3 cellular contexts compared by ENCODE assay signal in the genomic region with DNA sequence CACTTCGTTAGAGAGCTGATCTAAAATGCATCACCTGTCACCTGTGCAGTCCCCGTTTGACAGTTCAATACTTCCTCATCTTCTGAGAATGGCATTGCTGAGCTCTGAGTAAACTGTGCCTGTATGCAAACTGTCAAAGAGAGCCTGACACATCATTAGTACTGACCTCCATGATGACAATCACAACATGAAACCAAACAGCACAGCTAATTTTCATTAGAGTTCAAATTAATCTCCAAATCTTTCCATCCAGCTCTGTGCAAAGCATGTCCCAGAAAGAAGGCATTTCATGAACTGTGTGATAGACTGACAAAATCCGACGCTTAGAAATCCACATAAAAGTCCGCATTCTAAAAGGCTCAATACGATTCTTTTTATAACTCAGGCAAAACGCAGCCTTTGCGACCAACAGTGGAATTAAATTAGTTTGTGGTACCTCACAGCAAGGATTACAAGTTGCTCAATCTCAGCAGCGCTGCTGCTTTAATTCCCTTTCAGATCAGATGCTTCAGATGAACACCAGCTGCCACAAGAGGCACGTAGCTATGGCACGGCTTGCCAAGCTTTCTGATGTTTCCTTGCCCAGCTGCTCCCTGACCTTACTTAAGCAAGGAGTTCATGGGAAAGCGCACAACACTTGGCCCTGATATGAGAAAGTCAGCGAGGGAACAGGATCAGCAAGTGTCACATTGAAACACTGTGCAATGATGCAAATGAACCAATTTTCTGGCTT.
TF ChIP-seq lines count a peak whose summit lies in the region.

No MANE protein-coding gene starts in this region.

TF ChIP-seq in SK-N-SH, 30 proteins besides CTCF, POLR2A, EP300 and RAD21:
- no peak for TF ChIP-seq TCF12 (IDR thresholded peaks at IDR 0.05)
- no peak for TF ChIP-seq YY1 (IDR thresholded peaks at IDR 0.05; ENCODE audit: low read depth)
- TF ChIP-seq FOXJ3 (CRISPR knock-in tag; IDR thresholded peaks at IDR 0.05): no peak
- TF ChIP-seq POLR2AphosphoS5 (IDR thresholded peaks at IDR 0.05; ENCODE audit: low read depth, low read length): no peak
- TF ChIP-seq, protein P1, sequence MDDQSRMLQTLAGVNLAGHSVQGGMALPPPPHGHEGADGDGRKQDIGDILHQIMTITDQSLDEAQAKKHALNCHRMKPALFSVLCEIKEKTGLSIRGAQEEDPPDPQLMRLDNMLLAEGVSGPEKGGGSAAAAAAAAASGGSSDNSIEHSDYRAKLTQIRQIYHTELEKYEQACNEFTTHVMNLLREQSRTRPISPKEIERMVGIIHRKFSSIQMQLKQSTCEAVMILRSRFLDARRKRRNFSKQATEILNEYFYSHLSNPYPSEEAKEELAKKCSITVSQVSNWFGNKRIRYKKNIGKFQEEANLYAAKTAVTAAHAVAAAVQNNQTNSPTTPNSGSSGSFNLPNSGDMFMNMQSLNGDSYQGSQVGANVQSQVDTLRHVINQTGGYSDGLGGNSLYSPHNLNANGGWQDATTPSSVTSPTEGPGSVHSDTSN (IDR thresholded peaks at IDR 0.05): no peak
- TF ChIP-seq RCOR1 (IDR thresholded peaks at IDR 0.05; ENCODE audit: low read length): no peak
- TF ChIP-seq GATA2 (CRISPR knock-in tag; IDR thresholded peaks at IDR 0.05): peak; percentile 62; the same call in 1 of the 2 replicates
- no peak for TF ChIP-seq FOSL2 (IDR thresholded peaks at IDR 0.05; ENCODE audit: borderline replicate concordance, low read depth)
- TF ChIP-seq, protein P2, sequence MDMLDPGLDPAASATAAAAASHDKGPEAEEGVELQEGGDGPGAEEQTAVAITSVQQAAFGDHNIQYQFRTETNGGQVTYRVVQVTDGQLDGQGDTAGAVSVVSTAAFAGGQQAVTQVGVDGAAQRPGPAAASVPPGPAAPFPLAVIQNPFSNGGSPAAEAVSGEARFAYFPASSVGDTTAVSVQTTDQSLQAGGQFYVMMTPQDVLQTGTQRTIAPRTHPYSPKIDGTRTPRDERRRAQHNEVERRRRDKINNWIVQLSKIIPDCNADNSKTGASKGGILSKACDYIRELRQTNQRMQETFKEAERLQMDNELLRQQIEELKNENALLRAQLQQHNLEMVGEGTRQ (IDR thresholded peaks at IDR 0.05; ENCODE audit: borderline replicate concordance, low read depth, low read length): no peak
- 0 out of 2 replicates have a peak, but pooled peaks have one; percentile 19 for TF ChIP-seq MXI1 (IDR thresholded peaks at IDR 0.05; ENCODE audit: low read depth, low read length)
- no peak for TF ChIP-seq MEF2A (IDR thresholded peaks at IDR 0.05; ENCODE audit: borderline replicate concordance, low read depth)
TF ChIP-seq in SK-N-SH: peak in this region for 2.

TF ChIP-seq in SK-N-SH treated with all-trans-retinoic acid at 6 μM for 48 hours, 23 proteins besides CTCF, POLR2A, EP300 and RAD21 (continues in another document):
- no peak for TF ChIP-seq BACH2 (CRISPR knock-in tag; IDR thresholded peaks at IDR 0.05; ENCODE audit: borderline replicate concordance)
- TF ChIP-seq RARB (CRISPR knock-in tag; IDR thresholded peaks at IDR 0.05): no peak
- no peak for TF ChIP-seq TOX (CRISPR knock-in tag; IDR thresholded peaks at IDR 0.05; ENCODE audit: borderline replicate concordance)
- TF ChIP-seq, protein P3, sequence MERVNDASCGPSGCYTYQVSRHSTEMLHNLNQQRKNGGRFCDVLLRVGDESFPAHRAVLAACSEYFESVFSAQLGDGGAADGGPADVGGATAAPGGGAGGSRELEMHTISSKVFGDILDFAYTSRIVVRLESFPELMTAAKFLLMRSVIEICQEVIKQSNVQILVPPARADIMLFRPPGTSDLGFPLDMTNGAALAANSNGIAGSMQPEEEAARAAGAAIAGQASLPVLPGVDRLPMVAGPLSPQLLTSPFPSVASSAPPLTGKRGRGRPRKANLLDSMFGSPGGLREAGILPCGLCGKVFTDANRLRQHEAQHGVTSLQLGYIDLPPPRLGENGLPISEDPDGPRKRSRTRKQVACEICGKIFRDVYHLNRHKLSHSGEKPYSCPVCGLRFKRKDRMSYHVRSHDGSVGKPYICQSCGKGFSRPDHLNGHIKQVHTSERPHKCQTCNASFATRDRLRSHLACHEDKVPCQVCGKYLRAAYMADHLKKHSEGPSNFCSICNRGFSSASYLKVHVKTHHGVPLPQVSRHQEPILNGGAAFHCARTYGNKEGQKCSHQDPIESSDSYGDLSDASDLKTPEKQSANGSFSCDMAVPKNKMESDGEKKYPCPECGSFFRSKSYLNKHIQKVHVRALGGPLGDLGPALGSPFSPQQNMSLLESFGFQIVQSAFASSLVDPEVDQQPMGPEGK (CRISPR knock-in tag; IDR thresholded peaks at IDR 0.05; ENCODE audit: borderline replicate concordance): no peak
- TF ChIP-seq, protein P4, sequence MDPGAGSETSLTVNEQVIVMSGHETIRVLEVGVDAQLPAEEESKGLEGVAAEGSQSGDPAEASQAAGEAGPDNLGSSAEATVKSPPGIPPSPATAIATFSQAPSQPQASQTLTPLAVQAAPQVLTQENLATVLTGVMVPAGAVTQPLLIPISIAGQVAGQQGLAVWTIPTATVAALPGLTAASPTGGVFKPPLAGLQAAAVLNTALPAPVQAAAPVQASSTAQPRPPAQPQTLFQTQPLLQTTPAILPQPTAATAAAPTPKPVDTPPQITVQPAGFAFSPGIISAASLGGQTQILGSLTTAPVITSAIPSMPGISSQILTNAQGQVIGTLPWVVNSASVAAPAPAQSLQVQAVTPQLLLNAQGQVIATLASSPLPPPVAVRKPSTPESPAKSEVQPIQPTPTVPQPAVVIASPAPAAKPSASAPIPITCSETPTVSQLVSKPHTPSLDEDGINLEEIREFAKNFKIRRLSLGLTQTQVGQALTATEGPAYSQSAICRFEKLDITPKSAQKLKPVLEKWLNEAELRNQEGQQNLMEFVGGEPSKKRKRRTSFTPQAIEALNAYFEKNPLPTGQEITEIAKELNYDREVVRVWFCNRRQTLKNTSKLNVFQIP (CRISPR knock-in tag; IDR thresholded peaks at IDR 0.05; ENCODE audit: borderline replicate concordance, low read depth): no peak
- TF ChIP-seq ZNF565 (CRISPR knock-in tag; conservative IDR thresholded peaks at IDR 0.05; ENCODE audit: low read depth): no peak
- TF ChIP-seq ISL1 (CRISPR knock-in tag; IDR thresholded peaks at IDR 0.05): no peak
- no peak for TF ChIP-seq ZC3H10 (CRISPR knock-in tag; IDR thresholded peaks at IDR 0.05)
- no peak for TF ChIP-seq OSR1 (CRISPR knock-in tag; IDR thresholded peaks at IDR 0.05)
- no peak for TF ChIP-seq CSDC2 (CRISPR knock-in tag; IDR thresholded peaks at IDR 0.05)
- no peak for TF ChIP-seq ZFP3 (CRISPR knock-in tag; IDR thresholded peaks at IDR 0.05)
- TF ChIP-seq GLIS3 (CRISPR knock-in tag; IDR thresholded peaks at IDR 0.05): no peak
- TF ChIP-seq, protein P5, sequence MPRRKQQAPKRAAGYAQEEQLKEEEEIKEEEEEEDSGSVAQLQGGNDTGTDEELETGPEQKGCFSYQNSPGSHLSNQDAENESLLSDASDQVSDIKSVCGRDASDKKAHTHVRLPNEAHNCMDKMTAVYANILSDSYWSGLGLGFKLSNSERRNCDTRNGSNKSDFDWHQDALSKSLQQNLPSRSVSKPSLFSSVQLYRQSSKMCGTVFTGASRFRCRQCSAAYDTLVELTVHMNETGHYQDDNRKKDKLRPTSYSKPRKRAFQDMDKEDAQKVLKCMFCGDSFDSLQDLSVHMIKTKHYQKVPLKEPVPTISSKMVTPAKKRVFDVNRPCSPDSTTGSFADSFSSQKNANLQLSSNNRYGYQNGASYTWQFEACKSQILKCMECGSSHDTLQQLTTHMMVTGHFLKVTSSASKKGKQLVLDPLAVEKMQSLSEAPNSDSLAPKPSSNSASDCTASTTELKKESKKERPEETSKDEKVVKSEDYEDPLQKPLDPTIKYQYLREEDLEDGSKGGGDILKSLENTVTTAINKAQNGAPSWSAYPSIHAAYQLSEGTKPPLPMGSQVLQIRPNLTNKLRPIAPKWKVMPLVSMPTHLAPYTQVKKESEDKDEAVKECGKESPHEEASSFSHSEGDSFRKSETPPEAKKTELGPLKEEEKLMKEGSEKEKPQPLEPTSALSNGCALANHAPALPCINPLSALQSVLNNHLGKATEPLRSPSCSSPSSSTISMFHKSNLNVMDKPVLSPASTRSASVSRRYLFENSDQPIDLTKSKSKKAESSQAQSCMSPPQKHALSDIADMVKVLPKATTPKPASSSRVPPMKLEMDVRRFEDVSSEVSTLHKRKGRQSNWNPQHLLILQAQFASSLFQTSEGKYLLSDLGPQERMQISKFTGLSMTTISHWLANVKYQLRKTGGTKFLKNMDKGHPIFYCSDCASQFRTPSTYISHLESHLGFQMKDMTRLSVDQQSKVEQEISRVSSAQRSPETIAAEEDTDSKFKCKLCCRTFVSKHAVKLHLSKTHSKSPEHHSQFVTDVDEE (CRISPR knock-in tag; IDR thresholded peaks at IDR 0.05): no peak
- TF ChIP-seq ARNTL (CRISPR knock-in tag; IDR thresholded peaks at IDR 0.05; ENCODE audit: borderline replicate concordance, low read depth): no peak

TF ChIP-seq in H1, 55 proteins besides CTCF, POLR2A, EP300 and RAD21:
- TF ChIP-seq MAFK (IDR thresholded peaks at IDR 0.05; ENCODE audit: low read depth, low read length) (no peak), FOSL1 (IDR thresholded peaks at IDR 0.05; ENCODE audit: insufficient read depth, low read depth, low read length) (no peak), SIX5 (IDR thresholded peaks at IDR 0.05; ENCODE audit: low read depth, low read length) (no peak), SP2 (IDR thresholded peaks at IDR 0.05; ENCODE audit: low read length) (no peak), CEBPB (IDR thresholded peaks at IDR 0.05; ENCODE audit: low read depth, low read length) (no peak), EZH2 (IDR thresholded peaks at IDR 0.05; ENCODE audit: low read depth, low read length, severe bottlenecking) (no peak), SRF (IDR thresholded peaks at IDR 0.05; ENCODE audit: low read depth, low read length) (no peak), GABPA (IDR thresholded peaks at IDR 0.05; ENCODE audit: borderline replicate concordance, insufficient read depth, low read length) (no peak), CTBP2 (IDR thresholded peaks at IDR 0.05; ENCODE audit: borderline replicate concordance, insufficient read depth, insufficient read length, low read length) (no peak), GTF2F1 (IDR thresholded peaks at IDR 0.05; ENCODE audit: borderline replicate concordance, low read depth, low read length) (no peak)
- TF ChIP-seq, protein P6, sequence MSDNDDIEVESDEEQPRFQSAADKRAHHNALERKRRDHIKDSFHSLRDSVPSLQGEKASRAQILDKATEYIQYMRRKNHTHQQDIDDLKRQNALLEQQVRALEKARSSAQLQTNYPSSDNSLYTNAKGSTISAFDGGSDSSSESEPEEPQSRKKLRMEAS (IDR thresholded peaks at IDR 0.05): no peak
